Comparison of ENCODE assay signal across 1 cellular context in the genomic region with DNA sequence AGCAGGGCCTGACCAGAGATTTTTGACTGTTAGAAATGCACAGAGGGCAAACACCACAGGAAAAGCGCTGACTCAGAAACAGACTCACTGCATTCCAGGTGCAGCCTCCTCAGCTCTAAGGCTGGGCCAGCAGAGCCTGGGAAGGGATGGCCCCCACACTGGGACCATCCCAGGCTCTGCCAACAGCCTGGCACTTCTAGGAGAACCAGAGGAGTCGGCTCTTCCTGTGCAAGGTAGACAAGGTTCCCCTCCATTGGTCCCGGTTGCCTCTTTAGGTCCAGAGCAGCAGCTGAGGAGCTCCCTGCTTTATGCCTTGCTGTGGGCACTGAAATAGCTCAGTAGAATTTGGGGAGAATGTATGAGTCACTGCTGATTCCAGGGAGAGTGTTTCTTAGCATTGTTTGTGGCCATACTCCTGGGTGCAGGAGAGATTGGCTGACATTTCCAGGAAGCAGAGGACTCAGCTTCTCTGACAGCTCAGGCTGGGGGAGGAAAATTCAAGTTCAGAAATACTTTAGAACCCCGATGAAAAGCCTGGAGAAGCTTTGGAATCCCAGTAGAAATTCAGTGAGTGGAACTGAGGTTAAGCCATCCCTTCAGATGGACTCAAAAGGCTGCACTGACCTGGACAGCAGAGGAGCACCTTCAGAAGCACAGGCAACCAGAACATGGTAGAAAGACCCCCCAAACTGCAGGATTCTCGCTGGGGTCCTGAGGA.
TF ChIP-seq lines count a peak whose summit lies in the region.

No MANE protein-coding gene starts in this region.

TF ChIP-seq in K562, 482 proteins besides CTCF, POLR2A, EP300 and RAD21 (continued from another document):
- TF ChIP-seq, protein P1, sequence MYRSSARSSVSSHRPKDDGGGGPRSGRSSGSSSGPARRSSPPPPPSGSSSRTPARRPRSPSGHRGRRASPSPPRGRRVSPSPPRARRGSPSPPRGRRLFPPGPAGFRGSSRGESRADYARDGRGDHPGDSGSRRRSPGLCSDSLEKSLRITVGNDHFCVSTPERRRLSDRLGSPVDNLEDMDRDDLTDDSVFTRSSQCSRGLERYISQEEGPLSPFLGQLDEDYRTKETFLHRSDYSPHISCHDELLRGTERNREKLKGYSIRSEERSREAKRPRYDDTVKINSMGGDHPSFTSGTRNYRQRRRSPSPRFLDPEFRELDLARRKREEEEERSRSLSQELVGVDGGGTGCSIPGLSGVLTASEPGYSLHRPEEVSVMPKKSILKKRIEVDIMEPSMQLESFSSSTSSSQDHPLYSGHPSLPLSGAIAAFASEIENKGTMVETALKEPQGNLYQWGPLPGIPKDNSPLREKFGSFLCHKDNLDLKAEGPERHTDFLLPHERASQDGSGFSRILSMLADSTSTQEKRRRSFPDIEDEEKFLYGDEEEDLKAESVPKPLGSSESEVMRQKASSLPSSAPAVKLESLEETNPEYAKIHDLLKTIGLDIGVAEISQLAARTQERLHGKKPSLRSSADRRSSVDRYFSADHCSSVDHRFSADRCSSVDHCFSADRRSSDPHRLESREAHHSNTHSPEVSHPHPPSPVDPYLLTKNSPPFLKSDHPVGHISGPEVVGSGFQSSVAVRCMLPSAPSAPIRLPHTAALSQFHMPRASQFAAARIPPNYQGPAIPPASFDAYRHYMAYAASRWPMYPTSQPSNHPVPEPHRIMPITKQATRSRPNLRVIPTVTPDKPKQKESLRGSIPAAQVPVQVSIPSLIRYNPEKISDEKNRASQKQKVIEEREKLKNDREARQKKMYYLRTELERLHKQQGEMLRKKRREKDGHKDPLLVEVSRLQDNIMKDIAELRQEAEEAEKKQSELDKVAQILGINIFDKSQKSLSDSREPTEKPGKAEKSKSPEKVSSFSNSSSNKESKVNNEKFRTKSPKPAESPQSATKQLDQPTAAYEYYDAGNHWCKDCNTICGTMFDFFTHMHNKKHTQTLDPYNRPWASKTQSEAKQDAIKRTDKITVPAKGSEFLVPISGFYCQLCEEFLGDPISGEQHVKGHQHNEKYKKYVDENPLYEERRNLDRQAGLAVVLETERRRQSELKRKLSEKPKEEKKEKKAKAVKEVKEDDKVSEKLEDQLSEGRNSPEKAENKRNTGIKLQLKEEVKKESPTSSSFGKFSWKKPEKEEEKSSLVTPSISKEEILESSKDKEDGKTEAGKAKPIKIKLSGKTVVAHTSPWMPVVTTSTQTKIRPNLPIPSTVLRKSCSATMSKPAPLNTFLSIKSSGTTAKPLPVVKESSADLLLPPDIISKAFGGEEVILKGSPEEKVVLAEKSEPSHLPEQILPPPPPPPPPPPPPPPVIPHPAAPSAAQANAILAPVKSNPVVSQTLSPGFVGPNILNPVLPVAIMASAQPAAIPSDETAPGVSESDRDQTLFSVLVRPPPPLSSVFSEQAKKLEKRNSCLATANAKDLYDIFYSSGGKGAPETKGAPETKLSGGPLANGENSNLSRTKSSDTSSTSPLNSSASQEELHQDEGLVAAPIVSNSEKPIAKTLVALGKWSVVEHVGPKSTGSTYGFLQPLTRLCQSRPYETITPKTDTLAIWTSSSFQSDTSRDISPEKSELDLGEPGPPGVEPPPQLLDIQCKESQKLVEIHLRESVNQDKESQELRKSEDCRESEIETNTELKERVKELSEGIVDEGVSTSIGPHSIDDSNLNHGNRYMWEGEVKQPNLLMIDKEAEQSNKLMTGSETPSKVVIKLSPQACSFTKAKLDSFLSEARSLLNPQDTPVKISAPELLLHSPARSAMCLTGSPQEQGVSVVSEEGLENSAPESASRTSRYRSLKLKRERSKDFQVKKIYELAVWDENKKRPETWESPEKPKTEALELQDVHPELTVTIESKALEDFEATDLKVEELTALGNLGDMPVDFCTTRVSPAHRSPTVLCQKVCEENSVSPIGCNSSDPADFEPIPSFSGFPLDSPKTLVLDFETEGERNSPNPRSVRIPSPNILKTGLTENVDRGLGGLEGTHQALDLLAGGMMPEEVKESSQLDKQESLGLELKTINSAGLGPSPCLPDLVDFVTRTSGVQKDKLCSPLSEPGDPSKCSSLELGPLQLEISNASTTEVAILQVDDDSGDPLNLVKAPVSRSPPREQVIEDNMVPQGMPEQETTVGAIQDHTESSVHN (IDR thresholded peaks at IDR 0.05; ENCODE audit: borderline replicate concordance in 1 of 2, low read depth in 1 of 2) = no peak
- TF ChIP-seq GABPA (tag; conservative IDR thresholded peaks at IDR 0.05; ENCODE audit: low read depth) (no peak), MAZ (CRISPR knock-in tag; conservative IDR thresholded peaks at IDR 0.05 in 1 of 2, IDR thresholded peaks at IDR 0.05 in 1 of 2) (peak in 1 of 2 experiments; percentile 47; a peak in 1 of 4 replicates), ZNF586 (CRISPR knock-in tag; conservative IDR thresholded peaks at IDR 0.05) (no peak), ZNF766 (CRISPR knock-in tag; conservative IDR thresholded peaks at IDR 0.05) (peak; percentile 81), HMGN3 (IDR thresholded peaks at IDR 0.05; ENCODE audit: borderline replicate concordance, extremely low read depth, insufficient read length, low read depth, low read length) (no peak), STAT5A (IDR thresholded peaks at IDR 0.05; ENCODE audit: borderline replicate concordance, low read length) (peak; percentile 27; the same call in 1 of the 2 replicates), ZC3H11A (IDR thresholded peaks at IDR 0.05; ENCODE audit: low read depth, low read length) (no peak), ARID1B (IDR thresholded peaks at IDR 0.05) (peak; percentile 67), SOX6 (IDR thresholded peaks at IDR 0.05) (0 out of 2 replicates have a peak, but pooled peaks have one; percentile 57), MTA3 (IDR thresholded peaks at IDR 0.05; ENCODE audit: borderline replicate concordance) (peak; percentile 29; the same call in 1 of the 2 replicates), NONO (IDR thresholded peaks at IDR 0.05; ENCODE audit: low read depth in 2 of 2, low read length in 1 of 2) (no peak), ZNF165 (CRISPR knock-in tag; IDR thresholded peaks at IDR 0.05; ENCODE audit: borderline replicate concordance) (no peak), ESRRA (IDR thresholded peaks at IDR 0.05; ENCODE audit: borderline replicate concordance, low read depth) (peak; percentile 18; the same call in 1 of the 2 replicates), FOXA3 (CRISPR knock-in tag; conservative IDR thresholded peaks at IDR 0.05 in 1 of 2, IDR thresholded peaks at IDR 0.05 in 1 of 2) (no peak), ESRRB (CRISPR knock-in tag; IDR thresholded peaks at IDR 0.05; ENCODE audit: borderline replicate concordance) (no peak), PML (IDR thresholded peaks at IDR 0.05; ENCODE audit: low read length) (no peak), TBL1XR1 (IDR thresholded peaks at IDR 0.05; ENCODE audit: low read length in 2 of 2) (no peak), XRCC4 (IDR thresholded peaks at IDR 0.05; ENCODE audit: extremely low read depth, insufficient read depth, insufficient read length) (no peak), CREBBP (IDR thresholded peaks at IDR 0.05; ENCODE audit: low read depth, low read length) (no peak), MXI1 (IDR thresholded peaks at IDR 0.05; ENCODE audit: low read depth, low read length) (no peak), NFE2 (IDR thresholded peaks at IDR 0.05; ENCODE audit: low read depth) (peak; percentile 62), CCAR2 (IDR thresholded peaks at IDR 0.05; ENCODE audit: low read depth, low read length) (no peak), DPF2 (IDR thresholded peaks at IDR 0.05) (0 out of 2 replicates have a peak, but pooled peaks have one; percentile 32), ZFP36 (IDR thresholded peaks at IDR 0.05; ENCODE audit: low read depth, low read length, partially characterized antibody) (no peak)
- TF ChIP-seq, protein P2, sequence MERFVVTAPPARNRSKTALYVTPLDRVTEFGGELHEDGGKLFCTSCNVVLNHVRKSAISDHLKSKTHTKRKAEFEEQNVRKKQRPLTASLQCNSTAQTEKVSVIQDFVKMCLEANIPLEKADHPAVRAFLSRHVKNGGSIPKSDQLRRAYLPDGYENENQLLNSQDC (CRISPR knock-in tag; IDR thresholded peaks at IDR 0.05) = no peak
- TF ChIP-seq, protein P3, sequence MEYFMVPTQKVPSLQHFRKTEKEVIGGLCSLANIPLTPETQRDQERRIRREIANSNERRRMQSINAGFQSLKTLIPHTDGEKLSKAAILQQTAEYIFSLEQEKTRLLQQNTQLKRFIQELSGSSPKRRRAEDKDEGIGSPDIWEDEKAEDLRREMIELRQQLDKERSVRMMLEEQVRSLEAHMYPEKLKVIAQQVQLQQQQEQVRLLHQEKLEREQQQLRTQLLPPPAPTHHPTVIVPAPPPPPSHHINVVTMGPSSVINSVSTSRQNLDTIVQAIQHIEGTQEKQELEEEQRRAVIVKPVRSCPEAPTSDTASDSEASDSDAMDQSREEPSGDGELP (CRISPR knock-in tag; IDR thresholded peaks at IDR 0.05; ENCODE audit: borderline replicate concordance) = no peak
- TF ChIP-seq, protein P4, sequence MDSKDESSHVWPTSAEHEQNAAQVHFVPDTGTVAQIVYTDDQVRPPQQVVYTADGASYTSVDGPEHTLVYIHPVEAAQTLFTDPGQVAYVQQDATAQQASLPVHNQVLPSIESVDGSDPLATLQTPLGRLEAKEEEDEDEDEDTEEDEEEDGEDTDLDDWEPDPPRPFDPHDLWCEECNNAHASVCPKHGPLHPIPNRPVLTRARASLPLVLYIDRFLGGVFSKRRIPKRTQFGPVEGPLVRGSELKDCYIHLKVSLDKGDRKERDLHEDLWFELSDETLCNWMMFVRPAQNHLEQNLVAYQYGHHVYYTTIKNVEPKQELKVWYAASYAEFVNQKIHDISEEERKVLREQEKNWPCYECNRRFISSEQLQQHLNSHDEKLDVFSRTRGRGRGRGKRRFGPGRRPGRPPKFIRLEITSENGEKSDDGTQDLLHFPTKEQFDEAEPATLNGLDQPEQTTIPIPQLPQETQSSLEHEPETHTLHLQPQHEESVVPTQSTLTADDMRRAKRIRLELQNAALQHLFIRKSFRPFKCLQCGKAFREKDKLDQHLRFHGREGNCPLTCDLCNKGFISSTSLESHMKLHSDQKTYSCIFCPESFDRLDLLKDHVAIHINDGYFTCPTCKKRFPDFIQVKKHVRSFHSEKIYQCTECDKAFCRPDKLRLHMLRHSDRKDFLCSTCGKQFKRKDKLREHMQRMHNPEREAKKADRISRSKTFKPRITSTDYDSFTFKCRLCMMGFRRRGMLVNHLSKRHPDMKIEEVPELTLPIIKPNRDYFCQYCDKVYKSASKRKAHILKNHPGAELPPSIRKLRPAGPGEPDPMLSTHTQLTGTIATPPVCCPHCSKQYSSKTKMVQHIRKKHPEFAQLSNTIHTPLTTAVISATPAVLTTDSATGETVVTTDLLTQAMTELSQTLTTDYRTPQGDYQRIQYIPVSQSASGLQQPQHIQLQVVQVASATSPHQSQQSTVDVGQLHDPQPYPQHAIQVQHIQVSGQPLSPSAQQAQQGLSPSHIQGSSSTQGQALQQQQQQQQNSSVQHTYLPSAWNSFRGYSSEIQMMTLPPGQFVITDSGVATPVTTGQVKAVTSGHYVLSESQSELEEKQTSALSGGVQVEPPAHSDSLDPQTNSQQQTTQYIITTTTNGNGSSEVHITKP (IDR thresholded peaks at IDR 0.05; ENCODE audit: partially characterized antibody) = no peak
- TF ChIP-seq, protein P5, sequence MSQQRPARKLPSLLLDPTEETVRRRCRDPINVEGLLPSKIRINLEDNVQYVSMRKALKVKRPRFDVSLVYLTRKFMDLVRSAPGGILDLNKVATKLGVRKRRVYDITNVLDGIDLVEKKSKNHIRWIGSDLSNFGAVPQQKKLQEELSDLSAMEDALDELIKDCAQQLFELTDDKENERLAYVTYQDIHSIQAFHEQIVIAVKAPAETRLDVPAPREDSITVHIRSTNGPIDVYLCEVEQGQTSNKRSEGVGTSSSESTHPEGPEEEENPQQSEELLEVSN (IDR thresholded peaks at IDR 0.05; ENCODE audit: borderline replicate concordance in 1 of 2, extremely low read depth in 1 of 2, insufficient read depth in 1 of 2, insufficient read length in 1 of 2, low read depth in 1 of 2, low read length in 1 of 2, poor library complexity in 1 of 2, severe bottlenecking in 1 of 2) = no peak
- TF ChIP-seq, protein P6, sequence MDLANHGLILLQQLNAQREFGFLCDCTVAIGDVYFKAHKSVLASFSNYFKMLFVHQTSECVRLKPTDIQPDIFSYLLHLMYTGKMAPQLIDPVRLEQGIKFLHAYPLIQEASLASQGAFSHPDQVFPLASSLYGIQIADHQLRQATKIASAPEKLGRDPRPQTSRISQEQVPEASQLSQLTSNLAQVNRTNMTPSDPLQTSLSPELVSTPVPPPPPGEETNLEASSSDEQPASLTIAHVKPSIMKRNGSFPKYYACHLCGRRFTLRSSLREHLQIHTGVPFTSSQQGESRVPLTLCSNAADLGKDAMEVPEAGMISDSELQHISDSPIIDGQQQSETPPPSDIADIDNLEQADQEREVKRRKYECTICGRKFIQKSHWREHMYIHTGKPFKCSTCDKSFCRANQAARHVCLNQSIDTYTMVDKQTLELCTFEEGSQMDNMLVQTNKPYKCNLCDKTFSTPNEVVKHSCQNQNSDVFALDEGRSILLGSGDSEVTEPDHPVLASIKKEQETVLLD (IDR thresholded peaks at IDR 0.05) = no peak
TF ChIP-seq in K562: peak in this region for 25.
